Comparison of ENCODE assay signal across 8 cellular contexts in genomic region chr1:60970081-60970509, GRCh38.
DNase-seq lines count a peak whose midpoint lies in the region; ATAC-seq and TF ChIP-seq lines count a peak whose summit lies in the region.

No MANE protein-coding gene starts in this region.

- ATAC-seq in left lobe of liver: peak; percentile 77
- no peak for ATAC-seq in GM18505 (IDR thresholded peaks at IDR 0.05; ENCODE audit: unreplicated experiment)
- ATAC-seq in HG02840 (IDR thresholded peaks at IDR 0.05; ENCODE audit: low FRiP score, unreplicated experiment): no peak
- ATAC-seq in HG02610 (IDR thresholded peaks at IDR 0.05; ENCODE audit: unreplicated experiment): no peak

- in situ Hi-C loops in T47D (cut with HindIII; ENCODE audit: low pct_unique_long_range_greater_than_20kb, low sequenced_read_pairs): no loop called here

- H3K27ac ChIP-seq in 22Rv1: no peak overlapping the region

- DNase-seq in NCI-H128 (lab: John Stamatoyannopoulos, UW; ENCODE audit: unreplicated experiment) (peak; percentile 51), T47D (ENCODE audit: low read depth in 1 of 2, low spot score in 1 of 2) (peak; percentile 18 to 62), left lobe of liver (ENCODE audit: low spot score) (no peak), cortex of kidney (lab: John Stamatoyannopoulos, UW) (no peak)

- no peak for TF ChIP-seq POLR2A in GM18505 (IDR thresholded peaks at IDR 0.05; ENCODE audit: borderline replicate concordance, extremely low read depth, insufficient read depth, insufficient read length)

- peak; percentile 38 for TF ChIP-seq CTCF in 22Rv1 (IDR thresholded peaks at IDR 0.05)

Comparison
In these comparisons a context has a peak if more than half of its experiments do, and no peak if none do; other contexts are left out.
1. DNase-seq: peak in NCI-H128 (single experiment) and T47D (2 of 2); none in left lobe of liver (single experiment) and cortex of kidney (single experiment).